15 cellular contexts compared by ENCODE assay signal in genomic region chr1:118291686-118292085, GRCh38.
"Had no signal": no experiment of that assay in that cellular context is flagged by ENCODE, and none has a peak within 500 bp of the region (broad histone marks: within the 10 kb centered on the region; RNA-seq: fewer than 3 reads in every experiment).

No MANE protein-coding gene starts in this region.

- DNase-seq: activated CD4-positive, alpha-beta T cell treated with anti-CD3 and anti-CD28 coated beads, Interleukin-2, amount 50 U/mL, for 48 hours; activated CD8-positive, alpha-beta memory T cell treated with anti-CD3 and anti-CD28 coated beads, Interleukin-2, amount 10 ng/mL, durations not matched to agents 7 days and 5 days; activated naive CD4-positive, alpha-beta T cell treated with anti-CD3 and anti-CD28 coated beads, Interleukin-2, amount 10 ng/mL, durations not matched to agents 7 days and 5 days; activated T-cell treated with anti-CD3 and anti-CD28 coated beads, Interleukin-2, amount 50 U/mL, for 1 hour; erythroblast; hypothalamus; retina; stimulated activated CD4-positive, alpha-beta T cell treated with anti-CD3 and anti-CD28 coated beads, Interleukin-1b, Interleukin-23, amount 100 ng/mL, for 48 hours; stimulated activated naive CD8-positive, alpha-beta T cell treated with anti-CD3 and anti-CD28 coated beads, Interleukin-15, amount 100 ng/mL, for 72 hours; T-helper 17 cell; upper lobe of left lung; WERI-Rb-1 had no signal

- H3K27me3 Mint-ChIP-seq: activated CD8-positive, alpha-beta memory T cell treated with anti-CD3 and anti-CD28 coated beads, Interleukin-2, amount 10 ng/mL, durations not matched to agents 7 days and 5 days; activated naive CD4-positive, alpha-beta T cell treated with anti-CD3 and anti-CD28 coated beads, Interleukin-2, amount 10 ng/mL, durations not matched to agents 7 days and 5 days; stimulated activated naive CD8-positive, alpha-beta T cell treated with anti-CD3 and anti-CD28 coated beads, Interleukin-15, amount 100 ng/mL, for 72 hours; T-helper 17 cell had no signal

- H3K79me2 ChIP-seq: parathyroid adenoma had no signal

- H3K27ac ChIP-seq: parathyroid adenoma, upper lobe of left lung, WERI-Rb-1 had no signal

- H3K9ac ChIP-seq: parathyroid adenoma had no signal

- H3K36me3 Mint-ChIP-seq: activated CD8-positive, alpha-beta memory T cell treated with anti-CD3 and anti-CD28 coated beads, Interleukin-2, amount 10 ng/mL, durations not matched to agents 7 days and 5 days; activated naive CD4-positive, alpha-beta T cell treated with anti-CD3 and anti-CD28 coated beads, Interleukin-2, amount 10 ng/mL, durations not matched to agents 7 days and 5 days had no signal

- H2AFZ ChIP-seq: parathyroid adenoma had no signal

- H3K4me3 Mint-ChIP-seq: activated CD8-positive, alpha-beta memory T cell treated with anti-CD3 and anti-CD28 coated beads, Interleukin-2, amount 10 ng/mL, durations not matched to agents 7 days and 5 days; activated naive CD4-positive, alpha-beta T cell treated with anti-CD3 and anti-CD28 coated beads, Interleukin-2, amount 10 ng/mL, durations not matched to agents 7 days and 5 days; stimulated activated naive CD8-positive, alpha-beta T cell treated with anti-CD3 and anti-CD28 coated beads, Interleukin-15, amount 100 ng/mL, for 72 hours; T-helper 17 cell had no signal

- H3K27ac Mint-ChIP-seq: activated CD8-positive, alpha-beta memory T cell treated with anti-CD3 and anti-CD28 coated beads, Interleukin-2, amount 10 ng/mL, durations not matched to agents 7 days and 5 days; activated naive CD4-positive, alpha-beta T cell treated with anti-CD3 and anti-CD28 coated beads, Interleukin-2, amount 10 ng/mL, durations not matched to agents 7 days and 5 days; activated T-helper 2 cell treated with anti-CD3 and anti-CD28 coated beads, Interferon-gamma antibody, Interleukin-2, Interleukin-4, amounts not matched to agents 10 μg/mL and 5 μg/mL and 100 μg/mL, durations not matched to agents 14 hours and 24 hours and 36 hours; stimulated activated naive CD8-positive, alpha-beta T cell treated with anti-CD3 and anti-CD28 coated beads, Interleukin-15, amount 100 ng/mL, for 72 hours; T-helper 17 cell had no signal

- H3K27me3 ChIP-seq: upper lobe of left lung had no signal

- H3K9me3 ChIP-seq: upper lobe of left lung had no signal

- H3K4me1 ChIP-seq: upper lobe of left lung had no signal

- ATAC-seq: activated CD8-positive, alpha-beta memory T cell treated with anti-CD3 and anti-CD28 coated beads, Interleukin-2, amount 10 ng/mL, durations not matched to agents 7 days and 5 days; stimulated activated naive CD8-positive, alpha-beta T cell treated with anti-CD3 and anti-CD28 coated beads, Interleukin-15, amount 100 ng/mL, for 72 hours; T-helper 17 cell had no signal

- H3K4me1 Mint-ChIP-seq: activated CD8-positive, alpha-beta memory T cell treated with anti-CD3 and anti-CD28 coated beads, Interleukin-2, amount 10 ng/mL, durations not matched to agents 7 days and 5 days; activated naive CD4-positive, alpha-beta T cell treated with anti-CD3 and anti-CD28 coated beads, Interleukin-2, amount 10 ng/mL, durations not matched to agents 7 days and 5 days; stimulated activated naive CD8-positive, alpha-beta T cell treated with anti-CD3 and anti-CD28 coated beads, Interleukin-15, amount 100 ng/mL, for 72 hours; T-helper 17 cell had no signal

- H3K4me3 ChIP-seq: lung, upper lobe of left lung had no signal

- H3K36me3 ChIP-seq: upper lobe of left lung, WERI-Rb-1 had no signal
